ENCODE assay signal across 17 cellular contexts in the genomic region with DNA sequence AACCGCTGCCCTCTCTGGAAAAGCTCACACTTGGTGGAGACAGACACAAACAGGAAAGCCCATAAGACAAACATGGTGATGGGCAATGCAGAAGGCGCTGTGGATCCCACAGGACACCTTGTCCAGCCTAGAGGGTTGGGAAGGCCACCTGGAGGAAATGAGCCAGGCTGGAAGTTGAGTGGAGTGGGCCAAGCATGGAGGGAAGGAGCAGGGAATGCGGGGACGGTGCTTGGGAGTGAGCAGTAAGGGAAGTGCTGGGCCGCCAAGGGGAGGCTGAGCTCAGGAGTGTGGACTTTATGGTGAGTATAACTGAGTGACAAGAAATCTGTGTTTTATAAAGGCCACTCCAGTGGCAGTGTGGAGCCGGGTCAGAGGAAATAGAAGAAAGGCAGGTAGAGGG.
"Had no signal": no experiment of that assay in that cellular context is flagged by ENCODE, and none has a peak within 500 bp of the region (broad histone marks: within the 10 kb centered on the region; RNA-seq: fewer than 3 reads in every experiment).

No MANE protein-coding gene starts in this region.

- H3K9me3 Mint-ChIP-seq: activated naive CD8-positive, alpha-beta T cell treated with anti-CD3 and anti-CD28 coated beads, Interleukin-2, amount 10 ng/mL, durations not matched to agents 7 days and 5 days; activated T-helper 1 cell treated with anti-CD3 and anti-CD28 coated beads, Interleukin-12 subunit alpha, Interleukin-12 subunit beta, Interleukin-2, Interleukin-4 antibody, amounts not matched to agents 30 ng/mL and 10 ng/mL and 1 ng/mL, durations not matched to agents 14 hours and 24 hours and 36 hours had no signal

- H3K27ac Mint-ChIP-seq: activated CD8-positive, alpha-beta T cell treated with anti-CD3 and anti-CD28 coated beads, Interleukin-2, amount 10 ng/mL, durations not matched to agents 7 days and 5 days; activated naive CD8-positive, alpha-beta T cell treated with anti-CD3 and anti-CD28 coated beads, Interleukin-2, amount 10 ng/mL, durations not matched to agents 7 days and 5 days; activated T-helper 1 cell treated with anti-CD3 and anti-CD28 coated beads, Interleukin-12 subunit alpha, Interleukin-12 subunit beta, Interleukin-2, Interleukin-4 antibody, amounts not matched to agents 30 ng/mL and 10 ng/mL and 1 ng/mL, durations not matched to agents 14 hours and 24 hours and 36 hours had no signal

- ATAC-seq: activated CD8-positive, alpha-beta T cell treated with anti-CD3 and anti-CD28 coated beads, Interleukin-2, amount 10 ng/mL, durations not matched to agents 7 days and 5 days had no signal

- H3K36me3 Mint-ChIP-seq: activated naive CD8-positive, alpha-beta T cell treated with anti-CD3 and anti-CD28 coated beads, Interleukin-2, amount 10 ng/mL, durations not matched to agents 7 days and 5 days had no signal

- H3K4me3 ChIP-seq: right atrium auricular region, SK-N-MC had no signal

- H3K36me3 ChIP-seq: brain microvascular endothelial cell, right atrium auricular region had no signal

- H3K4me3 Mint-ChIP-seq: activated CD8-positive, alpha-beta T cell treated with anti-CD3 and anti-CD28 coated beads, Interleukin-2, amount 10 ng/mL, durations not matched to agents 7 days and 5 days; activated naive CD8-positive, alpha-beta T cell treated with anti-CD3 and anti-CD28 coated beads, Interleukin-2, amount 10 ng/mL, durations not matched to agents 7 days and 5 days; activated T-helper 1 cell treated with anti-CD3 and anti-CD28 coated beads, Interleukin-12 subunit alpha, Interleukin-12 subunit beta, Interleukin-2, Interleukin-4 antibody, amounts not matched to agents 30 ng/mL and 10 ng/mL and 1 ng/mL, durations not matched to agents 14 hours and 24 hours and 36 hours had no signal

- H3K27ac ChIP-seq: brain microvascular endothelial cell, right atrium auricular region, SK-N-MC had no signal

- H3K9me3 ChIP-seq: right atrium auricular region had no signal

- DNase-seq: activated CD4-positive, alpha-beta T cell treated with anti-CD3 and anti-CD28 coated beads for 4 hours; activated CD8-positive, alpha-beta memory T cell treated with anti-CD3 and anti-CD28 coated beads, Interleukin-2, amount 50 U/mL, for 48 hours; activated CD8-positive, alpha-beta T cell treated with anti-CD3 and anti-CD28 coated beads, Interleukin-2, amount 10 ng/mL, durations not matched to agents 7 days and 5 days; activated naive CD4-positive, alpha-beta T cell; activated naive CD8-positive, alpha-beta T cell treated with anti-CD3 and anti-CD28 coated beads, Interleukin-2, amount 10 ng/mL, durations not matched to agents 7 days and 5 days; brain microvascular endothelial cell; cortex of kidney; effector CD4-positive, alpha-beta T cell; foreskin fibroblast; nucleus accumbens; small intestine; stimulated activated CD4-positive, alpha-beta T cell treated with anti-CD3 and anti-CD28 coated beads, Interleukin-4, amount 100 ng/mL, for 24 hours; stimulated activated naive CD4-positive, alpha-beta T cell treated with Interleukin-2 at 50 U/mL for 16 hours; substantia nigra had no signal

- H3K27me3 ChIP-seq: brain microvascular endothelial cell, right atrium auricular region had no signal
